8 cellular contexts compared by ENCODE assay signal in genomic region chr1:93845554-93846150, GRCh38. TPM values are rescaled to one million over a fixed set of nuclear protein-coding genes. Genes with fewer than 3 reads are reported as not detected.
DNase-seq lines count a peak whose midpoint lies in the region; ATAC-seq and TF ChIP-seq lines count a peak whose summit lies in the region.

No MANE protein-coding gene starts in this region.

- no peak for TF ChIP-seq EP300 in tibial nerve (IDR thresholded peaks at IDR 0.05)

- H3K36me3 ChIP-seq in tibial nerve, result no peaks in the 10 kb centered on the region

- H3K27me3 ChIP-seq in mononuclear cell (ENCODE audit: insufficient read depth, low read length) (no peaks in the 10 kb centered on the region), tibial nerve (no peaks in the 10 kb centered on the region)

- TF ChIP-seq POLR2A in tibial nerve (IDR thresholded peaks at IDR 0.05), result no peak

- peak; percentile 62 for DNase-seq in AG20443 (ENCODE audit: low spot score)
- DNase-seq in RKO (ENCODE audit: low spot score), result peak; percentile 87
- peak; percentile 82 for DNase-seq in dedifferentiated amniotic fluid mesenchymal stem cell (ENCODE audit: extremely low spot score)
- DNase-seq in tibial nerve (ENCODE audit: low spot score in 2 of 2), result no peak
- DNase-seq in ecto neural progenitor cell (ENCODE audit: low spot score), result no peak

- H3K27ac ChIP-seq in tibial nerve, result peak overlapping the region; percentile 83 to 99 (median 99)

- H3K4me1 ChIP-seq in mononuclear cell (ENCODE audit: insufficient read depth, low read length) (peaks cover 27% of the 10 kb centered on the region), tibial nerve (peaks cover 0 to 40% (median 13%) of the 10 kb centered on the region in 4 donors)

- no peaks in the 10 kb centered on the region for H3K9me3 ChIP-seq in mononuclear cell (ENCODE audit: low read depth, low read length)
- no peaks in the 10 kb centered on the region for H3K9me3 ChIP-seq in tibial nerve

- peak; percentile 9 for ATAC-seq in GM18498 (IDR thresholded peaks at IDR 0.05; ENCODE audit: unreplicated experiment)
- peak; percentile 9 for ATAC-seq in HG03103 (IDR thresholded peaks at IDR 0.05; ENCODE audit: low read depth, unreplicated experiment)

- peak overlapping the region; percentile 81 for H3K4me3 ChIP-seq in mononuclear cell (ENCODE audit: low read length)
- H3K4me3 ChIP-seq in tibial nerve, result peak overlapping the region; percentile 57 to 95 (median 82)

- TF ChIP-seq CTCF in tibial nerve (IDR thresholded peaks at IDR 0.05), result no peak

- WGBS in tibial nerve, 2 donors, result 12% methylated on average over 16 of the region's 16 CpGs

RNA-seq across cellular contexts. Expression of gene DNTTIP2, which starts 33.4 kb away (rescaled TPM):
- 83.4 TPM for total RNA-seq in mononuclear cell
- 10 to 100 TPM; 11.8 to 36.5 (median 21.3) TPM for total RNA-seq in tibial nerve

Comparison
In these comparisons a context has a peak if more than half of its experiments do, and no peak if none do; other contexts are left out.
1. DNase-seq: peak in AG20443 (single experiment), RKO (single experiment) and dedifferentiated amniotic fluid mesenchymal stem cell (single experiment); none in tibial nerve (0 of 2) and ecto neural progenitor cell (single experiment).